In genomic region chr5:80745490-80745889, GRCh38 we compare ENCODE assay signal across 1 cellular context.
TF ChIP-seq lines count a peak whose summit lies in the region.

No MANE protein-coding gene starts in this region.

TF ChIP-seq in HCT116, 20 proteins besides CTCF, POLR2A, EP300 and RAD21 (continued from another document):
- TF ChIP-seq, protein P1, sequence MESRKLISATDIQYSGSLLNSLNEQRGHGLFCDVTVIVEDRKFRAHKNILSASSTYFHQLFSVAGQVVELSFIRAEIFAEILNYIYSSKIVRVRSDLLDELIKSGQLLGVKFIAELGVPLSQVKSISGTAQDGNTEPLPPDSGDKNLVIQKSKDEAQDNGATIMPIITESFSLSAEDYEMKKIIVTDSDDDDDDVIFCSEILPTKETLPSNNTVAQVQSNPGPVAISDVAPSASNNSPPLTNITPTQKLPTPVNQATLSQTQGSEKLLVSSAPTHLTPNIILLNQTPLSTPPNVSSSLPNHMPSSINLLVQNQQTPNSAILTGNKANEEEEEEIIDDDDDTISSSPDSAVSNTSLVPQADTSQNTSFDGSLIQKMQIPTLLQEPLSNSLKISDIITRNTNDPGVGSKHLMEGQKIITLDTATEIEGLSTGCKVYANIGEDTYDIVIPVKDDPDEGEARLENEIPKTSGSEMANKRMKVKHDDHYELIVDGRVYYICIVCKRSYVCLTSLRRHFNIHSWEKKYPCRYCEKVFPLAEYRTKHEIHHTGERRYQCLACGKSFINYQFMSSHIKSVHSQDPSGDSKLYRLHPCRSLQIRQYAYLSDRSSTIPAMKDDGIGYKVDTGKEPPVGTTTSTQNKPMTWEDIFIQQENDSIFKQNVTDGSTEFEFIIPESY (IDR thresholded peaks at IDR 0.05; ENCODE audit: extremely low read depth, insufficient replicate concordance, low read length), result no peak
- TF ChIP-seq, protein P2, sequence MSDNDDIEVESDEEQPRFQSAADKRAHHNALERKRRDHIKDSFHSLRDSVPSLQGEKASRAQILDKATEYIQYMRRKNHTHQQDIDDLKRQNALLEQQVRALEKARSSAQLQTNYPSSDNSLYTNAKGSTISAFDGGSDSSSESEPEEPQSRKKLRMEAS (IDR thresholded peaks at IDR 0.05), result no peak
